Comparison of ENCODE assay signal across 14 cellular contexts in the genomic region with DNA sequence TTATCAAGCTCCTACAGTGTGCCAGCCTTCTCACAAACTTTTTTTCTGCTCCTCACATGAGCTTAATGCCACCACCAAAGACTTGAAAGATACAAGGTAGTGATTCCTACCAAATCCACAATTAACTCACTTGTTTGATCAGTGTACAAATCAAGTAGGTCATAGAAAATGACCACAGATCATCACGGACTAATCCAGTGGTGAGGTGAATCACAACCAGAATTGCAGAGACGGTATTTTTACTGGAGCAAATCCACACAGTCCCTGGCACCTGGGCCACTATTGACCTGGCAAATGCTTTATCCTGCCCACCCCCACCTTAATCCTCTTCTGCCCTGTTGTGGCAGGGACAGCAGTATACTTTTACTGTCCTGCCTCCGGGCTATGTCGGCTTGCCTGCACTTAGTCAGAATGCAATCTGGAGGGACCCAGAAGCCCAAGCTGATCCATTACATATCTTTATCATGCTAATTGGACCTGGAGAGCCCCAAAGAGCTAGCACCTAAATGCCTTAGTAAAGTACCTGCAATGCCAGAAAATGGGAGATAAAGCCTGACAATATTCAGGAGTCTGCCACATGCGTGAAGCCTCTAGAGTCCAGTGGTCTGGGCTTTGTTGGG.
DNase-seq lines count a peak whose midpoint lies in the region; ATAC-seq and TF ChIP-seq lines count a peak whose summit lies in the region.
"Had no signal": no experiment of that assay in that cellular context is flagged by ENCODE, and none has a peak within 500 bp of the region (broad histone marks: within the 10 kb centered on the region; RNA-seq: fewer than 3 reads in every experiment).

No MANE protein-coding gene starts in this region.

- H3K36me3 Mint-ChIP-seq in activated naive CD8-positive, alpha-beta T cell = peaks cover 4% of the 10 kb centered on the region
- no peaks in the 10 kb centered on the region for H3K36me3 Mint-ChIP-seq in activated naive CD8-positive, alpha-beta T cell treated with anti-CD3 and anti-CD28 coated beads, Interleukin-2, amount 50 U/mL, for 24 hours (ENCODE audit: low read depth)
- peaks cover 4% of the 10 kb centered on the region for H3K36me3 Mint-ChIP-seq in endodermal cell (ENCODE audit: low read depth)
- H3K36me3 Mint-ChIP-seq in stimulated activated memory B cell treated with anti-CD40 and anti-IgM and Interleukin-4, amounts not matched to agents 10 μg/mL and 1 μg/mL and 100 μg/mL, for 72 hours = peaks cover 4% of the 10 kb centered on the region

- ATAC-seq in activated naive CD8-positive, alpha-beta T cell treated with anti-CD3 and anti-CD28 coated beads, Interleukin-2, amount 50 U/mL, for 24 hours = no peak
- no peak for ATAC-seq in stimulated activated memory B cell treated with anti-CD40 and anti-IgM and Interleukin-4, amounts not matched to agents 10 μg/mL and 1 μg/mL and 100 μg/mL, for 72 hours
- ATAC-seq in right cardiac atrium = no peak

- H3K4me1 Mint-ChIP-seq in activated naive CD8-positive, alpha-beta T cell (ENCODE audit: low read depth) = peaks cover 65% of the 10 kb centered on the region
- peaks cover 54% of the 10 kb centered on the region for H3K4me1 Mint-ChIP-seq in activated naive CD8-positive, alpha-beta T cell treated with anti-CD3 and anti-CD28 coated beads, Interleukin-2, amount 50 U/mL, for 24 hours
- no peaks in the 10 kb centered on the region for H3K4me1 Mint-ChIP-seq in endodermal cell
- peaks cover 48% of the 10 kb centered on the region for H3K4me1 Mint-ChIP-seq in stimulated activated memory B cell treated with anti-CD40 and anti-IgM and Interleukin-4, amounts not matched to agents 10 μg/mL and 1 μg/mL and 100 μg/mL, for 72 hours

- H3K9ac ChIP-seq in NT2/D1 (ENCODE audit: insufficient read length, low read depth) (no peak overlapping the region), endodermal cell (ENCODE audit: extremely low read depth, low read length, poor library complexity, severe bottlenecking) (no peak overlapping the region)
- H3K9ac ChIP-seq: SK-N-SH had no signal

- H3K4me3 ChIP-seq in NT2/D1 (ENCODE audit: insufficient read length, low read depth) (no peak overlapping the region), endodermal cell (ENCODE audit: low read length) (no peak overlapping the region), right cardiac atrium (ENCODE audit: low read length) (no peak overlapping the region)
- H3K4me3 ChIP-seq: pancreas had no signal

- H3K27me3 ChIP-seq in NT2/D1 (ENCODE audit: insufficient read depth, insufficient read length) (no peaks in the 10 kb centered on the region), endodermal cell (ENCODE audit: control insufficient read depth, insufficient read depth, low read length, poor library complexity, severe bottlenecking) (no peaks in the 10 kb centered on the region), right cardiac atrium (ENCODE audit: control insufficient read depth, insufficient read depth) (no peaks in the 10 kb centered on the region)
- H3K27me3 ChIP-seq: pancreas had no signal

- peaks cover 23% of the 10 kb centered on the region; the same call in 1 of the 2 replicates for H3K9me3 ChIP-seq in NT2/D1 (ENCODE audit: insufficient read depth, low read length)
- H3K9me3 ChIP-seq in endodermal cell (ENCODE audit: control insufficient read depth, low read length) = peaks cover 29% of the 10 kb centered on the region
- H3K9me3 ChIP-seq in right cardiac atrium (ENCODE audit: control insufficient read depth, low read length) = no peaks in the 10 kb centered on the region
- H3K9me3 ChIP-seq: pancreas had no signal

- no peak for TF ChIP-seq CTCF in endodermal cell (conservative IDR thresholded peaks at IDR 0.05)

- H3K4me1 ChIP-seq in NT2/D1 (ENCODE audit: insufficient read depth, insufficient read length) (peaks cover 12% of the 10 kb centered on the region), endodermal cell (ENCODE audit: control insufficient read depth, insufficient read depth, low read length) (no peaks in the 10 kb centered on the region), right cardiac atrium (ENCODE audit: control insufficient read depth, insufficient read depth, low read length) (no peaks in the 10 kb centered on the region)

- H3K36me3 ChIP-seq in NT2/D1 (ENCODE audit: insufficient read depth, insufficient read length, low read length) (no peaks in the 10 kb centered on the region), endodermal cell (ENCODE audit: control insufficient read depth, insufficient read depth, low read length) (no peaks in the 10 kb centered on the region)
- H3K36me3 ChIP-seq: pancreas had no signal

- no peaks in the 10 kb centered on the region for H3K9me3 Mint-ChIP-seq in activated naive CD8-positive, alpha-beta T cell (ENCODE audit: low read depth)
- no peaks in the 10 kb centered on the region for H3K9me3 Mint-ChIP-seq in activated naive CD8-positive, alpha-beta T cell treated with anti-CD3 and anti-CD28 coated beads, Interleukin-2, amount 50 U/mL, for 24 hours
- H3K9me3 Mint-ChIP-seq in endodermal cell = peaks cover 23% of the 10 kb centered on the region
- H3K9me3 Mint-ChIP-seq in stimulated activated memory B cell treated with anti-CD40 and anti-IgM and Interleukin-4, amounts not matched to agents 10 μg/mL and 1 μg/mL and 100 μg/mL, for 72 hours = no peaks in the 10 kb centered on the region
- H3K9me3 Mint-ChIP-seq: central memory CD8-positive, alpha-beta T cell had no signal

- intact Hi-C loops in right cardiac atrium (cut with DNase I) = no loop called here

- WGBS in endodermal cell (ENCODE audit: insufficient coverage in 1 of 2, insufficient read length in 1 of 2), 2 experiments = 80 to 86% methylated on average over 3 to 5 of the region's 5 CpGs
- WGBS in right cardiac atrium = 84% methylated on average over 5 of the region's 5 CpGs

- peak overlapping the region; percentile 66 for H3K4me3 Mint-ChIP-seq in activated naive CD8-positive, alpha-beta T cell
- no peak overlapping the region for H3K4me3 Mint-ChIP-seq in activated naive CD8-positive, alpha-beta T cell treated with anti-CD3 and anti-CD28 coated beads, Interleukin-2, amount 50 U/mL, for 24 hours
- no peak overlapping the region for H3K4me3 Mint-ChIP-seq in endodermal cell
- no peak overlapping the region for H3K4me3 Mint-ChIP-seq in stimulated activated memory B cell treated with anti-CD40 and anti-IgM and Interleukin-4, amounts not matched to agents 10 μg/mL and 1 μg/mL and 100 μg/mL, for 72 hours
- H3K4me3 Mint-ChIP-seq: central memory CD8-positive, alpha-beta T cell had no signal

- DNase-seq in activated naive CD8-positive, alpha-beta T cell treated with anti-CD3 and anti-CD28 coated beads, Interleukin-2, amount 50 U/mL, for 24 hours = no peak
- DNase-seq in NT2/D1 (ENCODE audit: low read depth, low spot score) (peak; percentile 70), endodermal cell (peak; percentile 76), NCI-H446 (lab: John Stamatoyannopoulos, UW) (no peak), right cardiac atrium (no peak), HuH-7.5 (ENCODE audit: low spot score) (no peak)
- DNase-seq: DND-41; NCI-H2029 treated with DMSO at 0.1 percent for 48 hours; SK-N-SH; stimulated activated CD4-positive, alpha-beta T cell treated with anti-CD3 and anti-CD28 coated beads, Interleukin-1b, Interleukin-23, amount 100 ng/mL, for 48 hours had no signal

- H3K27me3 Mint-ChIP-seq in activated naive CD8-positive, alpha-beta T cell = no peaks in the 10 kb centered on the region
- H3K27me3 Mint-ChIP-seq in activated naive CD8-positive, alpha-beta T cell treated with anti-CD3 and anti-CD28 coated beads, Interleukin-2, amount 50 U/mL, for 24 hours = no peaks in the 10 kb centered on the region
- no peaks in the 10 kb centered on the region for H3K27me3 Mint-ChIP-seq in endodermal cell (ENCODE audit: insufficient read depth)
- H3K27me3 Mint-ChIP-seq in stimulated activated memory B cell treated with anti-CD40 and anti-IgM and Interleukin-4, amounts not matched to agents 10 μg/mL and 1 μg/mL and 100 μg/mL, for 72 hours = no peaks in the 10 kb centered on the region
- H3K27me3 Mint-ChIP-seq: central memory CD8-positive, alpha-beta T cell had no signal

- peak overlapping the region; percentile 24 for H3K27ac Mint-ChIP-seq in activated naive CD8-positive, alpha-beta T cell
- no peak overlapping the region for H3K27ac Mint-ChIP-seq in activated naive CD8-positive, alpha-beta T cell treated with anti-CD3 and anti-CD28 coated beads, Interleukin-2, amount 50 U/mL, for 24 hours
- H3K27ac Mint-ChIP-seq in endodermal cell = no peak overlapping the region
- peak overlapping the region; percentile 84 for H3K27ac Mint-ChIP-seq in stimulated activated memory B cell treated with anti-CD40 and anti-IgM and Interleukin-4, amounts not matched to agents 10 μg/mL and 1 μg/mL and 100 μg/mL, for 72 hours

- H3K27ac ChIP-seq in endodermal cell (ENCODE audit: low read depth, low read length) = no peak overlapping the region
- H3K27ac ChIP-seq in right cardiac atrium (ENCODE audit: low read length) = no peak overlapping the region

Comparison
In these comparisons a context has a peak if more than half of its experiments do, and no peak if none do; other contexts are left out.
1. H3K27ac Mint-ChIP-seq: peak in activated naive CD8-positive, alpha-beta T cell (single experiment) and stimulated activated memory B cell treated with anti-CD40 and anti-IgM and Interleukin-4, amounts not matched to agents 10 μg/mL and 1 μg/mL and 100 μg/mL, for 72 hours (single experiment); none in activated naive CD8-positive, alpha-beta T cell treated with anti-CD3 and anti-CD28 coated beads, Interleukin-2, amount 50 U/mL, for 24 hours (single experiment) and endodermal cell (single experiment).
2. DNase-seq: peak in NT2/D1 (single experiment) and endodermal cell (single experiment); none in activated naive CD8-positive, alpha-beta T cell treated with anti-CD3 and anti-CD28 coated beads, Interleukin-2, amount 50 U/mL, for 24 hours (single experiment), NCI-H446 (0 of 2), right cardiac atrium (0 of 3) and HuH-7.5 (single experiment).